Comparison of ENCODE assay signal across 17 cellular contexts in genomic region chr2:57207191-57207590, GRCh38.
A peak's percentile ranks its signal among the peaks of the same experiment; 100 is the strongest.
DNase-seq lines count a peak whose midpoint lies in the region; ATAC-seq and TF ChIP-seq lines count a peak whose summit lies in the region.
"Had no signal": no experiment of that assay in that cellular context is flagged by ENCODE, and none has a peak within 500 bp of the region (broad histone marks: within the 10 kb centered on the region; RNA-seq: fewer than 3 reads in every experiment).

No MANE protein-coding gene starts in this region.

- H3K4me1 ChIP-seq in heart left ventricle = peaks cover 0 to 9% (median 0%) of the 10 kb centered on the region in 12 donors
- H3K4me1 ChIP-seq: HAP-1 had no signal

- DNase-seq in GM04503 (ENCODE audit: low read depth) (peak; percentile 11), choroid plexus epithelial cell (ENCODE audit: low read depth) (peak; percentile 26), fibroblast of the conjunctiva (ENCODE audit: low read depth) (peak; percentile 12), sciatic nerve (ENCODE audit: low spot score) (no peak), glomerular visceral epithelial cell (ENCODE audit: extremely low spot score) (no peak), heart left ventricle (no peak)
- DNase-seq: ACHN; C1 segment of cervical spinal cord; Calu3; CD4-positive, alpha-beta T cell; DMS 273 treated with DMSO at 0.1 percent for 48 hours; DMS79; EL had no signal

- H3K27me3 ChIP-seq in heart left ventricle = no peaks in the 10 kb centered on the region

- H3K27ac ChIP-seq in heart left ventricle = no peak overlapping the region
- H3K27ac ChIP-seq: HL-60 had no signal

- no peak overlapping the region for H3K4me3 ChIP-seq in choroid plexus epithelial cell (ENCODE audit: low read depth, low read length)
- H3K4me3 ChIP-seq in heart left ventricle = no peak overlapping the region
- H3K4me3 ChIP-seq: HAP-1 had no signal

- no peaks in the 10 kb centered on the region for H3K9me3 ChIP-seq in heart left ventricle
- H3K9me3 ChIP-seq: HAP-1 had no signal

- intact Hi-C loops in sciatic nerve (cut with DNase I) (no loop called here), heart left ventricle (cut with DNase I) (no loop called here)

- WGBS in heart left ventricle, 4 donors = 69 to 78% (median 73%) methylated on average over 1 of the region's 1 CpG

- TF ChIP-seq CTCF in choroid plexus epithelial cell (conservative IDR thresholded peaks at IDR 0.05; ENCODE audit: low read depth, low read length) = no peak
- TF ChIP-seq CTCF in heart left ventricle (IDR thresholded peaks at IDR 0.05) = no peak

- no peak for TF ChIP-seq POLR2A in heart left ventricle (IDR thresholded peaks at IDR 0.05)

- H3K36me3 ChIP-seq in heart left ventricle = no peaks in the 10 kb centered on the region
- H3K36me3 ChIP-seq: HAP-1 had no signal

- ATAC-seq in sciatic nerve = peak; percentile 84
- ATAC-seq in HG02798 (IDR thresholded peaks at IDR 0.05; ENCODE audit: poor library complexity, unreplicated experiment) = no peak
- ATAC-seq in heart left ventricle = no peak
- no peak for ATAC-seq in HG03342 (IDR thresholded peaks at IDR 0.05; ENCODE audit: unreplicated experiment)

Comparison
In these comparisons a context has a peak if more than half of its experiments do, and no peak if none do; other contexts are left out.
1. DNase-seq: peak in GM04503 (single experiment), choroid plexus epithelial cell (single experiment) and fibroblast of the conjunctiva (single experiment); none in sciatic nerve (single experiment), glomerular visceral epithelial cell (single experiment) and heart left ventricle (0 of 5).